21 cellular contexts compared by ENCODE assay signal in genomic region chr16:50359626-50360025, GRCh38. TPM values are rescaled to one million over a fixed set of nuclear protein-coding genes. Genes with fewer than 3 reads are reported as not detected.
A peak's percentile ranks its signal among the peaks of the same experiment; 100 is the strongest.
DNase-seq lines count a peak whose midpoint lies in the region; ATAC-seq and TF ChIP-seq lines count a peak whose summit lies in the region.
"Had no signal": no experiment of that assay in that cellular context is flagged by ENCODE, and none has a peak within 500 bp of the region (broad histone marks: within the 10 kb centered on the region; RNA-seq: fewer than 3 reads in every experiment).

No MANE protein-coding gene starts in this region.

- H3K27me3 ChIP-seq in Loucy (ENCODE audit: insufficient read depth, low read length, poor library complexity, severe bottlenecking) (no peaks in the 10 kb centered on the region), esophagus muscularis mucosa (no peaks in the 10 kb centered on the region)
- H3K27me3 ChIP-seq: heart left ventricle had no signal

- intact Hi-C loops in activated CD4-positive, alpha-beta T cell treated with anti-CD3 and anti-CD28 coated beads for 36 hours (cut with DNase I, micrococcal nuclease) = no loop called here
- intact Hi-C loops in esophagus muscularis mucosa (cut with DNase I) = loop anchor here (5.0 to 10.0 kb wide), 5 partner anchors 37 to 335 kb away; partner anchors contain the start of genes CNEP1R1, HEATR3 and TENT4B

- no peak for TF ChIP-seq POLR2A in esophagus muscularis mucosa (IDR thresholded peaks at IDR 0.05; ENCODE audit: low read depth)

- H4K20me1 ChIP-seq in Loucy (ENCODE audit: insufficient read depth, low read length, poor library complexity, severe bottlenecking) = peaks cover 67% of the 10 kb centered on the region

- H3K79me2 ChIP-seq in Loucy (ENCODE audit: insufficient read depth, low read length) = peaks cover 90% of the 10 kb centered on the region

- TF ChIP-seq EP300 in esophagus muscularis mucosa (IDR thresholded peaks at IDR 0.05) = no peak

- no peak overlapping the region for H3K9ac ChIP-seq in Loucy (ENCODE audit: low read depth, low read length, poor library complexity, severe bottlenecking)

- H3K4me3 ChIP-seq in Loucy (ENCODE audit: low read length, poor library complexity, severe bottlenecking) = no peak overlapping the region
- no peak overlapping the region for H3K4me3 ChIP-seq in esophagus muscularis mucosa
- H3K4me3 ChIP-seq: heart left ventricle, lower lobe of right lung had no signal

- H3K27me3 Mint-ChIP-seq in activated CD4-positive, alpha-beta T cell treated with anti-CD3 and anti-CD28 coated beads for 36 hours = no peaks in the 10 kb centered on the region

- peaks cover 31% of the 10 kb centered on the region for H3K36me3 Mint-ChIP-seq in activated CD4-positive, alpha-beta T cell treated with anti-CD3 and anti-CD28 coated beads for 36 hours (ENCODE audit: low read depth)

- ATAC-seq in activated CD4-positive, alpha-beta T cell treated with anti-CD3 and anti-CD28 coated beads for 36 hours = no peak
- ATAC-seq in GM19395 (IDR thresholded peaks at IDR 0.05; ENCODE audit: unreplicated experiment) = no peak
- no peak for ATAC-seq in GM21825 (IDR thresholded peaks at IDR 0.05; ENCODE audit: unreplicated experiment)
- ATAC-seq: activated CD4-positive, CD25-positive, alpha-beta regulatory T cell treated with anti-CD3 and anti-CD28 coated beads, Interleukin-2, amount 50 U/mL, for 24 hours had no signal

- POLR2A ChIA-PET in activated CD4-positive, alpha-beta T cell treated with anti-CD3 and anti-CD28 coated beads for 36 hours (lab: Charles Lee) = interaction anchor here (0.5 kb wide), 1 partner anchor 18 kb away, joined by 4 read pairs; no protein-coding TSS in a partner anchor

- peak overlapping the region; percentile 45 for H3K27ac Mint-ChIP-seq in activated CD4-positive, alpha-beta T cell treated with anti-CD3 and anti-CD28 coated beads for 36 hours

- no peaks in the 10 kb centered on the region for H3K9me3 Mint-ChIP-seq in activated CD4-positive, alpha-beta T cell treated with anti-CD3 and anti-CD28 coated beads for 36 hours (ENCODE audit: low read depth)

- H3K4me1 ChIP-seq in Loucy (ENCODE audit: insufficient read depth, low read length, poor library complexity, severe bottlenecking) = peaks cover 38% of the 10 kb centered on the region
- H3K4me1 ChIP-seq in esophagus muscularis mucosa = peaks cover 9 to 54% (median 35%) of the 10 kb centered on the region in 4 donors

- H3K4me1 Mint-ChIP-seq in activated CD4-positive, alpha-beta T cell treated with anti-CD3 and anti-CD28 coated beads for 36 hours = peaks cover 48% of the 10 kb centered on the region

- H3K27ac ChIP-seq in esophagus muscularis mucosa (replicated peaks in 1 of 4) = peak overlapping the region in 3 of 4 donors; percentile 63 to 68 (median 64)
- H3K27ac ChIP-seq: lower lobe of right lung had no signal

- H3K9me2 ChIP-seq in Loucy (replicated peaks; ENCODE audit: low read depth, low read length) = no peaks in the 10 kb centered on the region

- DNase-seq in activated CD4-positive, alpha-beta T cell treated with anti-CD3 and anti-CD28 coated beads for 36 hours = no peak
- no peak for DNase-seq in activated CD4-positive, alpha-beta T cell treated with anti-CD3 and anti-CD28 coated beads, Interleukin-2, amount 50 U/mL, for 4 hours
- DNase-seq in esophagus muscularis mucosa (ENCODE audit: extremely low spot score) = no peak
- peak; percentile 51 for DNase-seq in renal cortical epithelial cell (ENCODE audit: low read depth)
- DNase-seq in DMS53 (lab: John Stamatoyannopoulos, UW) = no peak
- DNase-seq: 8988T; effector CD4-positive, alpha-beta T cell; heart left ventricle; lower lobe of right lung; NCI-H1436; NCI-H2171 treated with DMSO at 0.1 percent for 48 hours; NCI-H774; posterior cingulate gyrus; SIG-M5; small intestine; stimulated activated CD4-positive, alpha-beta T cell treated with anti-CD3 and anti-CD28 coated beads, Interleukin-4, amount 100 ng/mL, for 24 hours; T-helper 2 cell had no signal

- TF ChIP-seq CTCF in Loucy (conservative IDR thresholded peaks at IDR 0.05; ENCODE audit: low read length) = no peak
- no peak for TF ChIP-seq CTCF in esophagus muscularis mucosa (IDR thresholded peaks at IDR 0.05)

- H3K9me3 ChIP-seq in Loucy (ENCODE audit: insufficient read depth, low read depth, low read length) (no peaks in the 10 kb centered on the region), esophagus muscularis mucosa (no peaks in the 10 kb centered on the region)
- H3K9me3 ChIP-seq: lower lobe of right lung had no signal

- WGBS in esophagus muscularis mucosa = 55% methylated on average over 1 of the region's 1 CpG

- no peak overlapping the region for H2AFZ ChIP-seq in Loucy (ENCODE audit: low read length)

- H3K4me2 ChIP-seq in Loucy (ENCODE audit: low read depth, low read length, poor library complexity, severe bottlenecking) = peak overlapping the region; percentile 64

- H3F3A ChIP-seq in Loucy (ENCODE audit: low read depth) = peaks cover 4% of the 10 kb centered on the region; the same call in 1 of the 2 replicates

- CTCF ChIA-PET in activated CD4-positive, alpha-beta T cell treated with anti-CD3 and anti-CD28 coated beads for 36 hours (lab: Charles Lee) = interaction anchor here (0.6 to 15.6 kb wide), 16 partner anchors 8 to 446 kb away, joined by 3 to 304 read pairs (median 4); partner anchors contain the start of gene CNEP1R1

- H3K4me3 Mint-ChIP-seq in activated CD4-positive, alpha-beta T cell treated with anti-CD3 and anti-CD28 coated beads for 36 hours = no peak overlapping the region

- H3K36me3 ChIP-seq in Loucy (ENCODE audit: insufficient read depth, low read length) = peaks cover 75% of the 10 kb centered on the region
- peaks cover 0 to 36% (median 18%) of the 10 kb centered on the region in 4 donors for H3K36me3 ChIP-seq in esophagus muscularis mucosa

RNA-seq across cellular contexts. Expression of gene BRD7, which starts 9.2 kb away (rescaled TPM):
- 100 to 1,000 TPM in 1 of 2 experiments, 10 to 100 TPM in 1; 87.7 to 104 TPM for total RNA-seq in activated CD4-positive, alpha-beta T cell treated with anti-CD3 and anti-CD28 coated beads for 36 hours
- total RNA-seq in esophagus muscularis mucosa = 10 to 100 TPM; 49.5 to 68.1 (median 56.5) TPM
- total RNA-seq in renal cortical epithelial cell = 38.2 and 67.6 TPM in 2 replicates
